26 cellular contexts compared by ENCODE assay signal in genomic region chr6:85945454-85946185, GRCh38.
DNase-seq lines count a peak whose midpoint lies in the region; ATAC-seq and TF ChIP-seq lines count a peak whose summit lies in the region.
"Had no signal": no experiment of that assay in that cellular context is flagged by ENCODE, and none has a peak within 500 bp of the region (broad histone marks: within the 10 kb centered on the region; RNA-seq: fewer than 3 reads in every experiment).

No MANE protein-coding gene starts in this region.

- no peaks in the 10 kb centered on the region for H3K9me3 ChIP-seq in neural progenitor cell (ENCODE audit: low read depth)
- peaks cover 0 to 4% of the 10 kb centered on the region in 2 donors for H3K9me3 ChIP-seq in left lung
- H3K9me3 ChIP-seq: BLaER1, Peyer's patch had no signal

- H3K4me1 ChIP-seq in neural progenitor cell (no peaks in the 10 kb centered on the region), left lung (no peaks in the 10 kb centered on the region)
- H3K4me1 ChIP-seq: BLaER1, Peyer's patch had no signal

- TF ChIP-seq CTCF in neural progenitor cell (IDR thresholded peaks at IDR 0.05) (no peak), left lung (IDR thresholded peaks at IDR 0.05) (no peak)

- H3F3A ChIP-seq in neural progenitor cell (ENCODE audit: low read depth), result no peaks in the 10 kb centered on the region

- no peaks in the 10 kb centered on the region for H3K27me3 Mint-ChIP-seq in neural progenitor cell (ENCODE audit: insufficient read depth, low read depth)
- no peaks in the 10 kb centered on the region for H3K27me3 Mint-ChIP-seq in activated CD4-positive, alpha-beta T cell treated with anti-CD3 and anti-CD28 coated beads, Interleukin-2, amount 10 ng/mL, durations not matched to agents 7 days and 5 days
- H3K27me3 Mint-ChIP-seq: CD4-positive, CD25-positive, alpha-beta regulatory T cell had no signal

- H3K4me1 Mint-ChIP-seq in neural progenitor cell, result peaks cover 17% of the 10 kb centered on the region
- no peaks in the 10 kb centered on the region for H3K4me1 Mint-ChIP-seq in activated CD4-positive, alpha-beta T cell treated with anti-CD3 and anti-CD28 coated beads, Interleukin-2, amount 10 ng/mL, durations not matched to agents 7 days and 5 days
- H3K4me1 Mint-ChIP-seq: GM23338, H9 had no signal

- H3K36me3 ChIP-seq in neural progenitor cell, result no peaks in the 10 kb centered on the region
- H3K36me3 ChIP-seq in left lung, result no peaks in the 10 kb centered on the region
- H3K36me3 ChIP-seq: BLaER1, Peyer's patch had no signal

- H3K36me3 Mint-ChIP-seq in neural progenitor cell, result no peaks in the 10 kb centered on the region
- no peaks in the 10 kb centered on the region for H3K36me3 Mint-ChIP-seq in activated CD4-positive, alpha-beta T cell treated with anti-CD3 and anti-CD28 coated beads, Interleukin-2, amount 10 ng/mL, durations not matched to agents 7 days and 5 days (ENCODE audit: low read depth)
- H3K36me3 Mint-ChIP-seq: CD4-positive, CD25-positive, alpha-beta regulatory T cell had no signal

- intact Hi-C loops in left lung (cut with DNase I), result no loop called here

- H3K4me2 ChIP-seq in neural progenitor cell, result no peak overlapping the region
- H3K4me2 ChIP-seq: BLaER1, GM23338 had no signal

- CTCF ChIA-PET in activated CD4-positive, alpha-beta T cell treated with anti-CD3 and anti-CD28 coated beads, Interleukin-2, amount 10 ng/mL, durations not matched to agents 7 days and 5 days (lab: Charles Lee), result no interaction called here

- H2AFZ ChIP-seq in neural progenitor cell (replicated peaks), result no peak overlapping the region
- H2AFZ ChIP-seq: GM23338 had no signal

- no peaks in the 10 kb centered on the region for H3K79me2 ChIP-seq in neural progenitor cell (ENCODE audit: low read depth)

- H3K27me3 ChIP-seq in neural progenitor cell (no peaks in the 10 kb centered on the region), left lung (no peaks in the 10 kb centered on the region)
- H3K27me3 ChIP-seq: BLaER1, Peyer's patch had no signal

- ATAC-seq in left lung, result no peak
- ATAC-seq: GM12878, GM23338, HepG2, K562 had no signal

- H3K9me3 Mint-ChIP-seq in neural progenitor cell, result no peaks in the 10 kb centered on the region
- H3K9me3 Mint-ChIP-seq in activated CD4-positive, alpha-beta T cell treated with anti-CD3 and anti-CD28 coated beads, Interleukin-2, amount 10 ng/mL, durations not matched to agents 7 days and 5 days, result no peaks in the 10 kb centered on the region

- POLR2A ChIA-PET in activated CD4-positive, alpha-beta T cell treated with anti-CD3 and anti-CD28 coated beads, Interleukin-2, amount 10 ng/mL, durations not matched to agents 7 days and 5 days (lab: Charles Lee), result no interaction called here

- no peak overlapping the region for H3K9ac ChIP-seq in neural progenitor cell
- H3K9ac ChIP-seq: BLaER1 had no signal

- H3K27ac ChIP-seq in neural progenitor cell (no peak overlapping the region), left lung (no peak overlapping the region)
- H3K27ac ChIP-seq: BLaER1, Peyer's patch had no signal

- peak; percentile 87 for DNase-seq in DMS 273 treated with DMSO at 0.1 percent for 48 hours (lab: John Stamatoyannopoulos, UW)
- peak; percentile 72 to 91 for DNase-seq in NCI-H524 (lab: John Stamatoyannopoulos, UW)
- DNase-seq in cerebellar cortex (ENCODE audit: low spot score), result peak; percentile 97
- DNase-seq in neural progenitor cell (ENCODE audit: low spot score), result no peak
- no peak for DNase-seq in left lung
- DNase-seq in NOMO-1 (lab: John Stamatoyannopoulos, UW; ENCODE audit: unreplicated experiment in 2 of 2), result no peak
- no peak for DNase-seq in activated effector memory CD4-positive, alpha-beta T cell treated with Interleukin-2 at 50 U/mL for 16 hours
- no peak for DNase-seq in activated CD4-positive, alpha-beta T cell treated with anti-CD3 and anti-CD28 coated beads, Interleukin-2, amount 10 ng/mL, durations not matched to agents 7 days and 5 days
- DNase-seq: CD4-positive, CD25-positive, alpha-beta regulatory T cell; GDM1; H9; MV-4-11; NCI-H1105; NCI-H1436 treated with DMSO at 0.1 percent for 48 hours; NCI-H2029 treated with DMSO at 0.1 percent for 48 hours; NCI-H345; NCI-H510A treated with DMSO at 0.1 percent for 48 hours; NCI-H774; OCI-M1; Peyer's patch; SHP77 treated with DMSO at 0.1 percent for 48 hours had no signal

- H3K4me3 Mint-ChIP-seq in neural progenitor cell, result no peak overlapping the region
- H3K4me3 Mint-ChIP-seq in activated CD4-positive, alpha-beta T cell treated with anti-CD3 and anti-CD28 coated beads, Interleukin-2, amount 10 ng/mL, durations not matched to agents 7 days and 5 days, result no peak overlapping the region
- H3K4me3 Mint-ChIP-seq: CD4-positive, CD25-positive, alpha-beta regulatory T cell; GM23338; H9 had no signal

- H3K4me3 ChIP-seq in neural progenitor cell, result no peak overlapping the region
- H3K4me3 ChIP-seq in left lung, result no peak overlapping the region
- H3K4me3 ChIP-seq: BLaER1, GM12878, GM23338, K562, Peyer's patch had no signal

- H3K27ac Mint-ChIP-seq in neural progenitor cell, result peak overlapping the region; percentile 42
- H3K27ac Mint-ChIP-seq in activated CD4-positive, alpha-beta T cell treated with anti-CD3 and anti-CD28 coated beads, Interleukin-2, amount 10 ng/mL, durations not matched to agents 7 days and 5 days, result no peak overlapping the region
- H3K27ac Mint-ChIP-seq: CD4-positive, CD25-positive, alpha-beta regulatory T cell; GM23338; H9 had no signal

- H4K20me1 ChIP-seq in neural progenitor cell (ENCODE audit: low read depth), result no peaks in the 10 kb centered on the region
- H4K20me1 ChIP-seq: BLaER1 had no signal

Comparison
In these comparisons a context has a peak if more than half of its experiments do, and no peak if none do; other contexts are left out.
1. DNase-seq: peak in DMS 273 treated with DMSO at 0.1 percent for 48 hours (single experiment), NCI-H524 (2 of 2) and cerebellar cortex (single experiment); none in neural progenitor cell (single experiment), left lung (0 of 2), NOMO-1 (0 of 2), activated effector memory CD4-positive, alpha-beta T cell treated with Interleukin-2 at 50 U/mL for 16 hours (single experiment) and activated CD4-positive, alpha-beta T cell treated with anti-CD3 and anti-CD28 coated beads, Interleukin-2, amount 10 ng/mL, durations not matched to agents 7 days and 5 days (single experiment).